ENCODE assay signal across 28 cellular contexts in genomic region chrX:82362550-82362949, GRCh38.
A peak's percentile ranks its signal among the peaks of the same experiment; 100 is the strongest.
DNase-seq lines count a peak whose midpoint lies in the region; ATAC-seq, FAIRE-seq and TF ChIP-seq lines count a peak whose summit lies in the region.
"Had no signal": no experiment of that assay in that cellular context is flagged by ENCODE, and none has a peak within 500 bp of the region (broad histone marks: within the 10 kb centered on the region; RNA-seq: fewer than 3 reads in every experiment).

No MANE protein-coding gene starts in this region.

- no peak for ATAC-seq in A549
- ATAC-seq in right lobe of liver, result peak; percentile 94 to 99 (median 96)
- no peak for ATAC-seq in upper lobe of left lung (ENCODE audit: low FRiP score in 2 of 2)
- ATAC-seq: GM12878 had no signal

- no peak overlapping the region for H3K4me3 ChIP-seq in A549
- H3K4me3 ChIP-seq in right lobe of liver, result no peak overlapping the region
- H3K4me3 ChIP-seq in upper lobe of left lung, result no peak overlapping the region
- H3K4me3 ChIP-seq: GM12878, GM23248, SJSA1 had no signal

- no peak for TF ChIP-seq RAD21 in A549 (conservative IDR thresholded peaks at IDR 0.05 in 1 of 2, IDR thresholded peaks at IDR 0.05 in 1 of 2)

- intact Hi-C loops in right lobe of liver (cut with DNase I), result no loop called here

- TF ChIP-seq EP300 in A549 (IDR thresholded peaks at IDR 0.05), result no peak
- no peak for TF ChIP-seq EP300 in upper lobe of left lung (IDR thresholded peaks at IDR 0.05)

- CTCF ChIA-PET in A549 (lab: Yijun Ruan, JAX), result no interaction called here

- TF ChIP-seq POLR2A in A549 (IDR thresholded peaks at IDR 0.05; ENCODE audit: low read length) (no peak), right lobe of liver (IDR thresholded peaks at IDR 0.05) (no peak), upper lobe of left lung (IDR thresholded peaks at IDR 0.05) (no peak)

- no peak overlapping the region for H3K27ac ChIP-seq in A549
- H3K27ac ChIP-seq in right lobe of liver, result no peak overlapping the region
- no peak overlapping the region for H3K27ac ChIP-seq in upper lobe of left lung
- H3K27ac ChIP-seq: 22Rv1, GM23248, KMS-11, SJSA1 had no signal

- H3K36me3 ChIP-seq in right lobe of liver (no peaks in the 10 kb centered on the region), upper lobe of left lung (no peaks in the 10 kb centered on the region)
- H3K36me3 ChIP-seq: BE2C, SJSA1 had no signal

- TF ChIP-seq CTCF in A549 (IDR thresholded peaks at IDR 0.05) (no peak), right lobe of liver (IDR thresholded peaks at IDR 0.05) (no peak), upper lobe of left lung (IDR thresholded peaks at IDR 0.05) (no peak)

- FAIRE-seq in A549 (lab: Jason Lieb, UNC), result peak; percentile 59
- FAIRE-seq: GM12878, RCC 7860 had no signal

- DNase-seq in DMS 273 (lab: John Stamatoyannopoulos, UW; ENCODE audit: unreplicated experiment) (peak; percentile 2), DMS 273 treated with DMSO at 0.1 percent for 48 hours (lab: John Stamatoyannopoulos, UW) (no peak), A549 (ENCODE audit: low read depth in 1 of 2, low spot score in 1 of 2) (no peak), LHCN-M2 (ENCODE audit: low read depth) (peak; percentile 13), right lobe of liver (peak; percentile 73 to 83 (median 78)), upper lobe of left lung (no peak), NCI-H1105 treated with DMSO at 0.1 percent for 48 hours (lab: John Stamatoyannopoulos, UW) (no peak), HUDEP-2 (lab: John Stamatoyannopoulos, UW; ENCODE audit: unreplicated experiment in 76 of 76) (no peak)
- DNase-seq: ACHN; BE2C; CD8-positive, alpha-beta memory T cell; DMS79; EL; GDM1; GM23248; H7; NCI-H1048; NCI-H1417 treated with DMSO at 0.1 percent for 48 hours; NCI-H1694 treated with DMSO at 0.1 percent for 48 hours; NCI-H2107; NCI-H2227 treated with DMSO at 0.1 percent for 48 hours; NCI-H526 treated with DMSO at 0.1 percent for 48 hours; T-helper 1 cell had no signal

- H3K4me2 ChIP-seq in A549, result no peak overlapping the region
- H3K4me2 ChIP-seq: KMS-11 had no signal

- H3K4me1 ChIP-seq in A549 (no peaks in the 10 kb centered on the region), right lobe of liver (no peaks in the 10 kb centered on the region), upper lobe of left lung (no peaks in the 10 kb centered on the region)
- H3K4me1 ChIP-seq: BE2C, SJSA1 had no signal

- H3K27me3 ChIP-seq in right lobe of liver (no peaks in the 10 kb centered on the region), upper lobe of left lung (no peaks in the 10 kb centered on the region)
- H3K27me3 ChIP-seq: BE2C, SJSA1 had no signal

- no peaks in the 10 kb centered on the region for H3K9me3 ChIP-seq in A549
- H3K9me3 ChIP-seq in right lobe of liver, result no peaks in the 10 kb centered on the region
- no peaks in the 10 kb centered on the region for H3K9me3 ChIP-seq in upper lobe of left lung
- H3K9me3 ChIP-seq: BE2C, SJSA1 had no signal

- POLR2A ChIA-PET in A549 (lab: Yijun Ruan, JAX), result no interaction called here

- 22% methylated on average over 1 of the region's 5 CpGs for WGBS in A549 (ENCODE audit: missing lambda C conversion rate)
- 19% methylated on average over 2 of the region's 5 CpGs for WGBS in right lobe of liver (ENCODE audit: insufficient coverage, low coverage, low lambda C conversion rate, missing lambda C conversion rate)
- WGBS in upper lobe of left lung, 2 donors, result 63% methylated on average over 5 of the region's 5 CpGs; no CpG with 5 or more reads in 1 of the 2 donors

TF ChIP-seq in A549, 52 proteins besides CTCF, POLR2A, EP300 and RAD21:
- TF ChIP-seq, protein P1, sequence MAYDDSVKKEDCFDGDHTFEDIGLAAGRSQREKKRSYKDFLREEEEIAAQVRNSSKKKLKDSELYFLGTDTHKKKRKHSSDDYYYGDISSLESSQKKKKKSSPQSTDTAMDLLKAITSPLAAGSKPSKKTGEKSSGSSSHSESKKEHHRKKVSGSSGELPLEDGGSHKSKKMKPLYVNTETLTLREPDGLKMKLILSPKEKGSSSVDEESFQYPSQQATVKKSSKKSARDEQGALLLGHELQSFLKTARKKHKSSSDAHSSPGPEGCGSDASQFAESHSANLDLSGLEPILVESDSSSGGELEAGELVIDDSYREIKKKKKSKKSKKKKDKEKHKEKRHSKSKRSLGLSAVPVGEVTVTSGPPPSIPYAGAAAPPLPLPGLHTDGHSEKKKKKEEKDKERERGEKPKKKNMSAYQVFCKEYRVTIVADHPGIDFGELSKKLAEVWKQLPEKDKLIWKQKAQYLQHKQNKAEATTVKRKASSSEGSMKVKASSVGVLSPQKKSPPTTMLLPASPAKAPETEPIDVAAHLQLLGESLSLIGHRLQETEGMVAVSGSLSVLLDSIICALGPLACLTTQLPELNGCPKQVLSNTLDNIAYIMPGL (CRISPR knock-in tag; IDR thresholded peaks at IDR 0.05; ENCODE audit: borderline replicate concordance), result no peak
- TF ChIP-seq HEYL (CRISPR knock-in tag; IDR thresholded peaks at IDR 0.05) (no peak), ZSCAN20 (CRISPR knock-in tag; IDR thresholded peaks at IDR 0.05) (no peak), REST (IDR thresholded peaks at IDR 0.05) (no peak), FOSL2 (IDR thresholded peaks at IDR 0.05) (no peak), FOSL2 (CRISPR knock-in tag; IDR thresholded peaks at IDR 0.05) (no peak), MYC (IDR thresholded peaks at IDR 0.05; ENCODE audit: borderline replicate concordance, low read length) (no peak), RCOR1 (IDR thresholded peaks at IDR 0.05; ENCODE audit: low read depth, low read length) (no peak), SREBF2 (IDR thresholded peaks at IDR 0.05) (no peak), ZC3H11A (IDR thresholded peaks at IDR 0.05) (no peak), BHLHE40 (IDR thresholded peaks at IDR 0.05; ENCODE audit: low read depth, low read length) (no peak), KDM1A (IDR thresholded peaks at IDR 0.05; ENCODE audit: low read depth) (no peak), RNF2 (IDR thresholded peaks at IDR 0.05; ENCODE audit: borderline replicate concordance, low read depth) (no peak), JUN (IDR thresholded peaks at IDR 0.05) (no peak), NR3C1 (IDR thresholded peaks at IDR 0.05) (no peak), USF2 (IDR thresholded peaks at IDR 0.05) (no peak), FOXS1 (CRISPR knock-in tag; IDR thresholded peaks at IDR 0.05) (no peak), NFE2L2 (conservative IDR thresholded peaks at IDR 0.05; ENCODE audit: low read length) (no peak)
- TF ChIP-seq, protein P2, sequence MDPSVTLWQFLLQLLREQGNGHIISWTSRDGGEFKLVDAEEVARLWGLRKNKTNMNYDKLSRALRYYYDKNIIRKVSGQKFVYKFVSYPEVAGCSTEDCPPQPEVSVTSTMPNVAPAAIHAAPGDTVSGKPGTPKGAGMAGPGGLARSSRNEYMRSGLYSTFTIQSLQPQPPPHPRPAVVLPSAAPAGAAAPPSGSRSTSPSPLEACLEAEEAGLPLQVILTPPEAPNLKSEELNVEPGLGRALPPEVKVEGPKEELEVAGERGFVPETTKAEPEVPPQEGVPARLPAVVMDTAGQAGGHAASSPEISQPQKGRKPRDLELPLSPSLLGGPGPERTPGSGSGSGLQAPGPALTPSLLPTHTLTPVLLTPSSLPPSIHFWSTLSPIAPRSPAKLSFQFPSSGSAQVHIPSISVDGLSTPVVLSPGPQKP (IDR thresholded peaks at IDR 0.05; ENCODE audit: low read depth, low read length), result no peak
- TF ChIP-seq, protein P3, sequence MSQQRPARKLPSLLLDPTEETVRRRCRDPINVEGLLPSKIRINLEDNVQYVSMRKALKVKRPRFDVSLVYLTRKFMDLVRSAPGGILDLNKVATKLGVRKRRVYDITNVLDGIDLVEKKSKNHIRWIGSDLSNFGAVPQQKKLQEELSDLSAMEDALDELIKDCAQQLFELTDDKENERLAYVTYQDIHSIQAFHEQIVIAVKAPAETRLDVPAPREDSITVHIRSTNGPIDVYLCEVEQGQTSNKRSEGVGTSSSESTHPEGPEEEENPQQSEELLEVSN (IDR thresholded peaks at IDR 0.05; ENCODE audit: borderline replicate concordance, low read depth), result no peak

Comparison
In these comparisons a context has a peak if more than half of its experiments do, and no peak if none do; other contexts are left out.
1. DNase-seq: peak in DMS 273 (single experiment), LHCN-M2 (single experiment) and right lobe of liver (3 of 3); none in DMS 273 treated with DMSO at 0.1 percent for 48 hours (single experiment), A549 (0 of 2), upper lobe of left lung (0 of 2), NCI-H1105 treated with DMSO at 0.1 percent for 48 hours (single experiment) and HUDEP-2 (0 of 76).
2. ATAC-seq: peak in right lobe of liver (4 of 4); none in A549 (0 of 2) and upper lobe of left lung (0 of 2).